In genomic region chr12:92571844-92572543, GRCh38 we compare ENCODE assay signal across 21 cellular contexts.
A peak's percentile ranks its signal among the peaks of the same experiment; 100 is the strongest.
DNase-seq lines count a peak whose midpoint lies in the region; ATAC-seq lines count a peak whose summit lies in the region.
"Had no signal": no experiment of that assay in that cellular context is flagged by ENCODE, and none has a peak within 500 bp of the region (broad histone marks: within the 10 kb centered on the region; RNA-seq: fewer than 3 reads in every experiment).

No MANE protein-coding gene starts in this region.

- H3K36me3 ChIP-seq in ACC112 (ENCODE audit: insufficient read depth, low read length) = no peaks in the 10 kb centered on the region
- no peaks in the 10 kb centered on the region for H3K36me3 ChIP-seq in CD8-positive, alpha-beta memory T cell (ENCODE audit: insufficient read depth, low read length)
- no peaks in the 10 kb centered on the region for H3K36me3 ChIP-seq in naive thymus-derived CD4-positive, alpha-beta T cell (ENCODE audit: control insufficient read depth in 2 of 3, insufficient read depth in 3 of 3, low read length in 3 of 3)
- H3K36me3 ChIP-seq: thoracic aorta had no signal

- no peaks in the 10 kb centered on the region for H3K79me2 ChIP-seq in ACC112 (ENCODE audit: control insufficient read depth, insufficient read depth, low read length, unreplicated experiment)

- peaks cover 0 to 3% (median under 1%) of the 10 kb centered on the region in 5 donors for H3K9me3 Mint-ChIP-seq in CD8-positive, alpha-beta memory T cell
- no peaks in the 10 kb centered on the region for H3K9me3 Mint-ChIP-seq in activated T-helper 17 cell treated with anti-CD3 and anti-CD28 coated beads, Interleukin-2, amount 50 U/mL, for 72 hours
- peaks cover 0 to 6% (median 0%) of the 10 kb centered on the region in 11 donors for H3K9me3 Mint-ChIP-seq in naive thymus-derived CD4-positive, alpha-beta T cell
- H3K9me3 Mint-ChIP-seq: stimulated activated naive B cell treated with anti-CD40 and anti-IgM and Interleukin-4, amounts not matched to agents 10 μg/mL and 1 μg/mL and 100 μg/mL, for 72 hours had no signal

- no peak overlapping the region for H2AFZ ChIP-seq in ACC112 (ENCODE audit: low read length, unreplicated experiment)

- H3K27ac Mint-ChIP-seq in CD8-positive, alpha-beta memory T cell = peak overlapping the region in 5 of 8 donors; percentile 35 to 93 (median 45)
- peak overlapping the region; percentile 43 for H3K27ac Mint-ChIP-seq in activated T-helper 17 cell treated with anti-CD3 and anti-CD28 coated beads, Interleukin-2, amount 50 U/mL, for 72 hours
- peak overlapping the region in 5 of 9 donors; percentile 19 to 67 (median 44) for H3K27ac Mint-ChIP-seq in naive thymus-derived CD4-positive, alpha-beta T cell
- H3K27ac Mint-ChIP-seq: activated CD8-positive, alpha-beta memory T cell treated with anti-CD3 and anti-CD28 coated beads, Interleukin-2, amount 10 ng/mL, durations not matched to agents 7 days and 5 days had no signal

- no peak for ATAC-seq in activated T-helper 17 cell treated with anti-CD3 and anti-CD28 coated beads, Interleukin-2, amount 50 U/mL, for 72 hours (replicated peaks)
- ATAC-seq in naive thymus-derived CD4-positive, alpha-beta T cell = no peak
- ATAC-seq: activated CD8-positive, alpha-beta memory T cell treated with anti-CD3 and anti-CD28 coated beads, Interleukin-2, amount 10 ng/mL, durations not matched to agents 7 days and 5 days; stimulated activated naive B cell treated with anti-CD40 and anti-IgM and Interleukin-4, amounts not matched to agents 10 μg/mL and 1 μg/mL and 100 μg/mL, for 72 hours had no signal

- CTCF ChIA-PET in CD8-positive, alpha-beta memory T cell (lab: Charles Lee) = interaction anchor here (0.8 to 4.5 kb wide), 7 partner anchors 77 to 1190 kb away, joined by 3 to 33 read pairs (median 5); partner anchors contain the start of gene BTG1
- CTCF ChIA-PET in naive thymus-derived CD4-positive, alpha-beta T cell (lab: Charles Lee) = interaction anchor here (0.9 to 4.7 kb wide), 9 partner anchors 11 to 1210 kb away, joined by 3 to 56 read pairs (median 5); partner anchors contain the start of gene BTG1

- H3K4me1 ChIP-seq in ACC112 (ENCODE audit: control insufficient read depth, insufficient read depth, low read length, unreplicated experiment) = peaks cover 16% of the 10 kb centered on the region
- H3K4me1 ChIP-seq in CD8-positive, alpha-beta memory T cell (ENCODE audit: insufficient read depth, low read length) = peaks cover 22% of the 10 kb centered on the region
- peaks cover 11 to 13% of the 10 kb centered on the region in 2 donors for H3K4me1 ChIP-seq in naive thymus-derived CD4-positive, alpha-beta T cell (ENCODE audit: control insufficient read depth in 2 of 2, insufficient read depth in 2 of 2, low read length in 2 of 2)

- no peak overlapping the region for H3K4me3 ChIP-seq in ACC112 (ENCODE audit: low read depth, low read length)
- no peak overlapping the region for H3K4me3 ChIP-seq in CD8-positive, alpha-beta memory T cell (ENCODE audit: low read length)
- H3K4me3 ChIP-seq in naive thymus-derived CD4-positive, alpha-beta T cell (ENCODE audit: low read length) = no peak overlapping the region
- H3K4me3 ChIP-seq: skin epidermis, thoracic aorta had no signal

- intact Hi-C loops in naive thymus-derived CD4-positive, alpha-beta T cell (cut with micrococcal nuclease) = loop anchor here (2.0 to 5.0 kb wide), 8 partner anchors 21 to 1211 kb away; no protein-coding TSS in a partner anchor

- peaks cover 0 to 7% (median 6%) of the 10 kb centered on the region in 3 donors for H3K4me1 Mint-ChIP-seq in CD8-positive, alpha-beta memory T cell
- peaks cover 16% of the 10 kb centered on the region for H3K4me1 Mint-ChIP-seq in activated T-helper 17 cell treated with anti-CD3 and anti-CD28 coated beads, Interleukin-2, amount 50 U/mL, for 72 hours
- H3K4me1 Mint-ChIP-seq in naive thymus-derived CD4-positive, alpha-beta T cell = peaks cover 0 to 30% (median 4%) of the 10 kb centered on the region in 7 donors

- no peaks in the 10 kb centered on the region for H3K27me3 Mint-ChIP-seq in CD8-positive, alpha-beta memory T cell
- H3K27me3 Mint-ChIP-seq in activated T-helper 17 cell treated with anti-CD3 and anti-CD28 coated beads, Interleukin-2, amount 50 U/mL, for 72 hours = no peaks in the 10 kb centered on the region
- H3K27me3 Mint-ChIP-seq in naive thymus-derived CD4-positive, alpha-beta T cell = no peaks in the 10 kb centered on the region
- H3K27me3 Mint-ChIP-seq: activated CD8-positive, alpha-beta memory T cell treated with anti-CD3 and anti-CD28 coated beads, Interleukin-2, amount 10 ng/mL, durations not matched to agents 7 days and 5 days; stimulated activated naive B cell treated with anti-CD40 and anti-IgM and Interleukin-4, amounts not matched to agents 10 μg/mL and 1 μg/mL and 100 μg/mL, for 72 hours had no signal

- H3K9me3 ChIP-seq in CD8-positive, alpha-beta memory T cell (ENCODE audit: low read length) = no peaks in the 10 kb centered on the region
- no peaks in the 10 kb centered on the region for H3K9me3 ChIP-seq in naive thymus-derived CD4-positive, alpha-beta T cell (ENCODE audit: control insufficient read depth in 2 of 3, low read length in 3 of 3)
- H3K9me3 ChIP-seq: thoracic aorta had no signal

- peaks cover 1 to 4% (median 1%) of the 10 kb centered on the region in 3 donors for H3K36me3 Mint-ChIP-seq in CD8-positive, alpha-beta memory T cell
- H3K36me3 Mint-ChIP-seq in activated T-helper 17 cell treated with anti-CD3 and anti-CD28 coated beads, Interleukin-2, amount 50 U/mL, for 72 hours (ENCODE audit: low read depth) = peaks cover 10% of the 10 kb centered on the region
- H3K36me3 Mint-ChIP-seq in naive thymus-derived CD4-positive, alpha-beta T cell = peaks cover 0 to 10% (median 2%) of the 10 kb centered on the region in 5 donors

- POLR2A ChIA-PET in CD8-positive, alpha-beta memory T cell (lab: Charles Lee) = no interaction called here
- POLR2A ChIA-PET in naive thymus-derived CD4-positive, alpha-beta T cell (lab: Charles Lee) = interaction anchor here (0.6 to 11.3 kb wide), 4 partner anchors 20 to 582 kb away, joined by 3 to 202 read pairs (median 3); partner anchors contain the start of gene BTG1

- H3K27me3 ChIP-seq in ACC112 (ENCODE audit: insufficient read depth, low read length) = no peaks in the 10 kb centered on the region
- H3K27me3 ChIP-seq in CD8-positive, alpha-beta memory T cell (ENCODE audit: insufficient read depth, low read length, poor library complexity, severe bottlenecking) = no peaks in the 10 kb centered on the region
- no peaks in the 10 kb centered on the region for H3K27me3 ChIP-seq in naive thymus-derived CD4-positive, alpha-beta T cell (ENCODE audit: control insufficient read depth in 2 of 2, insufficient read depth in 2 of 2, low read length in 2 of 2)

- peak overlapping the region; percentile 17; the same call in 1 of the 2 replicates for H3K27ac ChIP-seq in ACC112 (ENCODE audit: low read depth, low read length)
- H3K27ac ChIP-seq in CD8-positive, alpha-beta memory T cell (ENCODE audit: low read depth, low read length) = no peak overlapping the region
- no peak overlapping the region for H3K27ac ChIP-seq in naive thymus-derived CD4-positive, alpha-beta T cell (ENCODE audit: low read depth, low read length)
- H3K27ac ChIP-seq: KMS-11, thoracic aorta had no signal

- H3K4me3 Mint-ChIP-seq in CD8-positive, alpha-beta memory T cell = no peak overlapping the region
- H3K4me3 Mint-ChIP-seq in activated T-helper 17 cell treated with anti-CD3 and anti-CD28 coated beads, Interleukin-2, amount 50 U/mL, for 72 hours = no peak overlapping the region
- no peak overlapping the region for H3K4me3 Mint-ChIP-seq in naive thymus-derived CD4-positive, alpha-beta T cell
- H3K4me3 Mint-ChIP-seq: activated CD8-positive, alpha-beta memory T cell treated with anti-CD3 and anti-CD28 coated beads, Interleukin-2, amount 10 ng/mL, durations not matched to agents 7 days and 5 days; stimulated activated naive B cell treated with anti-CD40 and anti-IgM and Interleukin-4, amounts not matched to agents 10 μg/mL and 1 μg/mL and 100 μg/mL, for 72 hours had no signal

- no peak for DNase-seq in CD8-positive, alpha-beta memory T cell
- no peak for DNase-seq in naive thymus-derived CD4-positive, alpha-beta T cell
- no peak for DNase-seq in NCI-H446 treated with DMSO at 0.1 percent for 48 hours (lab: John Stamatoyannopoulos, UW)
- DNase-seq in HUDEP-2 (lab: John Stamatoyannopoulos, UW; ENCODE audit: unreplicated experiment in 76 of 76) = no peak
- DNase-seq in GM19240 (ENCODE audit: insufficient read length, low spot score) = no peak
- DNase-seq in SK-N-DZ (ENCODE audit: low spot score) = no peak
- DNase-seq: activated CD4-positive, alpha-beta T cell treated with anti-CD3 and anti-CD28 coated beads for 4 hours; activated CD8-positive, alpha-beta memory T cell treated with anti-CD3 and anti-CD28 coated beads, Interleukin-2, amount 10 ng/mL, durations not matched to agents 7 days and 5 days; COR-L47; DND-41; midbrain; NCI-H187; NCI-H226; SHP77 treated with DMSO at 0.1 percent for 48 hours; stimulated activated CD4-positive, alpha-beta T cell treated with anti-CD3 and anti-CD28 coated beads, Interleukin-2, amount 100 ng/mL, for 24 hours; stimulated activated naive B cell treated with anti-CD40 and anti-IgM and Interleukin-4, amounts not matched to agents 10 μg/mL and 1 μg/mL and 100 μg/mL, for 72 hours had no signal
